Comparison of ENCODE assay signal across 8 cellular contexts in the genomic region with DNA sequence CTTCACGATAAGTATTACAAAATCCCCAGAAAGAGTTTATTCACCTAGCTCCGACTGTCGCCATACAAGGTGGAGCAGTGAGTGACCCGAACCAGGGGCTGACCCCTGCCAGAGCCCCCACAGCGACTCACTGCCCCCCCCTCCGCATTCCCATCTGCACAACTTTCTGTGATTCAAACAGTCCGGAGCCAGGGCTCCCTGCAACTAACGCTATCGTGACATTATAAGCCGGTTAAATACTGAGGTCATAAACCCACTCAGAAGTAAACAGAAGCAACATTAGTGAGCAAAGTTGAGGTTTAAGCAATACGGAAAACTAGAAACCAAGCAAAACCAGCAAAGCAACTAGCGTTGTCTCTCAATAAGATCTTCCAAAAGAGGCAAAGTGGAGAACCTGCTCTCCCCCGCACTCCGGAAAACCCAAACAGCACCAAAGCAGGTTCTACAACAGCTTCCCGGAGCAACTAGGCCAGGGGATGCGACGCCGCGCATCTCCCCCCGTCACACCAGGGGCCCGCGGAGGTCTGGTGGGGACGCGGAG. TPM values are rescaled to one million over a fixed set of nuclear protein-coding genes. Genes with fewer than 3 reads are reported as not detected.
DNase-seq lines count a peak whose midpoint lies in the region; ATAC-seq and TF ChIP-seq lines count a peak whose summit lies in the region.

No MANE protein-coding gene starts in this region.

- H3K27me3 ChIP-seq in right cardiac atrium (ENCODE audit: control insufficient read depth, insufficient read depth) (no peaks in the 10 kb centered on the region), gastrocnemius medialis (no peaks in the 10 kb centered on the region)

- no peaks in the 10 kb centered on the region for H3K27me3 Mint-ChIP-seq in activated T-helper 2 cell treated with anti-CD3 and anti-CD28 coated beads, Interferon-gamma antibody, Interleukin-2, Interleukin-4, amounts not matched to agents 10 μg/mL and 5 μg/mL and 100 μg/mL, durations not matched to agents 14 hours and 24 hours and 36 hours (ENCODE audit: low read depth)

- under 1% methylated on average over 24 of the region's 24 CpGs for WGBS in right cardiac atrium

- H3K27ac Mint-ChIP-seq in activated T-helper 2 cell treated with anti-CD3 and anti-CD28 coated beads, Interferon-gamma antibody, Interleukin-2, Interleukin-4, amounts not matched to agents 10 μg/mL and 5 μg/mL and 100 μg/mL, durations not matched to agents 14 hours and 24 hours and 36 hours: peak overlapping the region; percentile 94

- no peaks in the 10 kb centered on the region for H3K9me3 Mint-ChIP-seq in activated T-helper 2 cell treated with anti-CD3 and anti-CD28 coated beads, Interferon-gamma antibody, Interleukin-2, Interleukin-4, amounts not matched to agents 10 μg/mL and 5 μg/mL and 100 μg/mL, durations not matched to agents 14 hours and 24 hours and 36 hours

- TF ChIP-seq POLR2A in gastrocnemius medialis (IDR thresholded peaks at IDR 0.05) (no peak), GM18505 (IDR thresholded peaks at IDR 0.05; ENCODE audit: borderline replicate concordance, extremely low read depth, insufficient read depth, insufficient read length) (no peak)

- in situ Hi-C loops in gastrocnemius medialis (cut with MboI; ENCODE audit: low sequenced_read_pairs in 4 of 4): loop anchor here in 2 of 4 donors (5.0 to 10.0 kb wide), 2 partner anchors 50 to 53 kb away; no protein-coding TSS in a partner anchor

- POLR2A ChIA-PET in GM10248 (lab: Yijun Ruan, JAX): interaction anchor here (1.2 kb wide), 1 partner anchor 16 kb away, joined by 3 read pairs; no protein-coding TSS in a partner anchor

- peaks cover 19% of the 10 kb centered on the region for H3K4me1 Mint-ChIP-seq in activated T-helper 2 cell treated with anti-CD3 and anti-CD28 coated beads, Interferon-gamma antibody, Interleukin-2, Interleukin-4, amounts not matched to agents 10 μg/mL and 5 μg/mL and 100 μg/mL, durations not matched to agents 14 hours and 24 hours and 36 hours (ENCODE audit: low read depth)

- peaks cover 6% of the 10 kb centered on the region for H3K36me3 Mint-ChIP-seq in activated T-helper 2 cell treated with anti-CD3 and anti-CD28 coated beads, Interferon-gamma antibody, Interleukin-2, Interleukin-4, amounts not matched to agents 10 μg/mL and 5 μg/mL and 100 μg/mL, durations not matched to agents 14 hours and 24 hours and 36 hours (ENCODE audit: low read depth)

- peak overlapping the region; percentile 57 for H3K27ac ChIP-seq in right cardiac atrium (ENCODE audit: low read length)
- peak overlapping the region; percentile 77 to 95 (median 86) for H3K27ac ChIP-seq in gastrocnemius medialis

- H3K4me3 Mint-ChIP-seq in activated T-helper 2 cell treated with anti-CD3 and anti-CD28 coated beads, Interferon-gamma antibody, Interleukin-2, Interleukin-4, amounts not matched to agents 10 μg/mL and 5 μg/mL and 100 μg/mL, durations not matched to agents 14 hours and 24 hours and 36 hours (ENCODE audit: low read depth): peak overlapping the region; percentile 99

- CTCF ChIA-PET in GM10248 (lab: Yijun Ruan, JAX): interaction anchor here (0.8 to 5.5 kb wide), 18 partner anchors 9 to 68 kb away, joined by 3 to 77 read pairs (median 5); no protein-coding TSS in a partner anchor

- ATAC-seq in right cardiac atrium (no peak), gastrocnemius medialis (no peak), GM18505 (IDR thresholded peaks at IDR 0.05; ENCODE audit: unreplicated experiment) (no peak)

- no peaks in the 10 kb centered on the region for H3K9me3 ChIP-seq in right cardiac atrium (ENCODE audit: control insufficient read depth, low read length)
- H3K9me3 ChIP-seq in gastrocnemius medialis: no peaks in the 10 kb centered on the region

- TF ChIP-seq CTCF in gastrocnemius medialis (IDR thresholded peaks at IDR 0.05 in 4 of 5, conservative IDR thresholded peaks at IDR 0.05 in 1 of 5) (no peak), GM10248 (IDR thresholded peaks at IDR 0.05; ENCODE audit: control extremely low read depth, extremely low read depth, low read depth, missing control alignments) (no peak)

- no peaks in the 10 kb centered on the region for H3K36me3 ChIP-seq in gastrocnemius medialis

- H3K4me1 ChIP-seq in right cardiac atrium (ENCODE audit: control insufficient read depth, insufficient read depth, low read length) (no peaks in the 10 kb centered on the region), gastrocnemius medialis (peaks cover 22 to 32% of the 10 kb centered on the region in 2 donors)

- intact Hi-C loops in activated T-helper 2 cell treated with anti-CD3 and anti-CD28 coated beads, Interferon-gamma antibody, Interleukin-2, Interleukin-4, amounts not matched to agents 10 μg/mL and 5 μg/mL and 100 μg/mL, durations not matched to agents 14 hours and 24 hours and 36 hours (cut with micrococcal nuclease): loop anchor here (1.0 to 2.0 kb wide), 2 partner anchors 54 to 94 kb away; a partner anchor contains a TSS
- intact Hi-C loops in right cardiac atrium (cut with DNase I) (loop anchor here in 1 of 4 donors (2.0 kb wide), 1 partner anchor 52 kb away; no protein-coding TSS in a partner anchor), gastrocnemius medialis (cut with DNase I; ENCODE audit: low total_unique reads) (loop anchor here (1.0 to 10.0 kb wide), 2 partner anchors 95 to 310 kb away; a partner anchor contains a TSS)

- DNase-seq in COLO829 (ENCODE audit: low spot score) (peak; percentile 9), HT-29 (ENCODE audit: low spot score) (peak; percentile 29), right cardiac atrium (peak in 1 of 3 donors; percentile 46), gastrocnemius medialis (no peak), DMS53 (lab: John Stamatoyannopoulos, UW) (no peak), GM10248 (ENCODE audit: extremely low spot score) (no peak)
- DNase-seq in activated T-helper 2 cell treated with anti-CD3 and anti-CD28 coated beads, Interferon-gamma antibody, Interleukin-2, Interleukin-4, amounts not matched to agents 10 μg/mL and 5 μg/mL and 100 μg/mL, durations not matched to agents 14 hours and 24 hours and 36 hours (ENCODE audit: low spot score): no peak

- H3K4me3 ChIP-seq in right cardiac atrium (ENCODE audit: low read length) (peak overlapping the region; percentile 86), gastrocnemius medialis (peak overlapping the region; percentile 74 to 100 (median 90))

RNA-seq across cellular contexts. Expression of a gene that starts 0.6 kb away (rescaled TPM):
- 83.0 and 88.1 TPM in 2 replicates for total RNA-seq in HT-29 (2014; rRNA removed; shearing (Covaris generic))
- 79.6 and 83.9 TPM in 2 replicates for total RNA-seq in activated T-helper 2 cell treated with anti-CD3 and anti-CD28 coated beads, Interferon-gamma antibody, Interleukin-2, Interleukin-4, amounts not matched to agents 10 μg/mL and 5 μg/mL and 100 μg/mL, durations not matched to agents 14 hours and 24 hours and 36 hours
- total RNA-seq in right cardiac atrium (10 to 100 TPM; 38.4 to 46.6 (median 44.0) TPM), gastrocnemius medialis (10 to 100 TPM; 38.2 to 48.1 (median 42.8) TPM)
- 31.1 TPM for polyA plus RNA-seq in right cardiac atrium

RNA-seq across cellular contexts. Expression of a gene that starts 38.4 kb away (rescaled TPM):
- total RNA-seq in HT-29 (2014; rRNA removed; shearing (Covaris generic)): 34.9 and 41.2 TPM in 2 replicates
- total RNA-seq in activated T-helper 2 cell treated with anti-CD3 and anti-CD28 coated beads, Interferon-gamma antibody, Interleukin-2, Interleukin-4, amounts not matched to agents 10 μg/mL and 5 μg/mL and 100 μg/mL, durations not matched to agents 14 hours and 24 hours and 36 hours: 44.0 and 46.8 TPM in 2 replicates
- total RNA-seq in right cardiac atrium: 10 to 100 TPM; 15.3 to 25.5 (median 22.6) TPM
- 28.7 TPM for polyA plus RNA-seq in right cardiac atrium
- total RNA-seq in gastrocnemius medialis: 10 to 100 TPM; 16.9 to 31.1 (median 26.6) TPM

Comparison
In these comparisons a context has a peak if more than half of its experiments do, and no peak if none do; other contexts are left out.
1. DNase-seq: peak in COLO829 (single experiment) and HT-29 (single experiment); none in activated T-helper 2 cell treated with anti-CD3 and anti-CD28 coated beads, Interferon-gamma antibody, Interleukin-2, Interleukin-4, amounts not matched to agents 10 μg/mL and 5 μg/mL and 100 μg/mL, durations not matched to agents 14 hours and 24 hours and 36 hours (single experiment), gastrocnemius medialis (0 of 2), DMS53 (single experiment) and GM10248 (single experiment).